ENCODE assay signal across 1 cellular context in genomic region chr17:82282239-82283207, GRCh38.
TF ChIP-seq lines count a peak whose summit lies in the region.

No MANE protein-coding gene starts in this region.

TF ChIP-seq in GM23338, 12 proteins besides CTCF, POLR2A, EP300 and RAD21:
- no peak for TF ChIP-seq CREB1 (CRISPR knock-in tag; IDR thresholded peaks at IDR 0.05; ENCODE audit: low read depth)
- no peak for TF ChIP-seq EZH2phosphoT487 (IDR thresholded peaks at IDR 0.05; ENCODE audit: unreplicated experiment)
- no peak for TF ChIP-seq ETS1 (IDR thresholded peaks at IDR 0.05)
- no peak for TF ChIP-seq ZNF331 (CRISPR knock-in tag; IDR thresholded peaks at IDR 0.05; ENCODE audit: low read depth)
- no peak for TF ChIP-seq STAT1 (IDR thresholded peaks at IDR 0.05; ENCODE audit: unreplicated experiment)
- no peak for TF ChIP-seq POLR2AphosphoS5 (IDR thresholded peaks at IDR 0.05; ENCODE audit: low read depth)
- TF ChIP-seq NANOG (IDR thresholded peaks at IDR 0.05; ENCODE audit: borderline replicate concordance) = no peak
- TF ChIP-seq ZNF114 (CRISPR knock-in tag; IDR thresholded peaks at IDR 0.05) = no peak
- no peak for TF ChIP-seq REST (IDR thresholded peaks at IDR 0.05; ENCODE audit: unreplicated experiment)
